In the genomic region with DNA sequence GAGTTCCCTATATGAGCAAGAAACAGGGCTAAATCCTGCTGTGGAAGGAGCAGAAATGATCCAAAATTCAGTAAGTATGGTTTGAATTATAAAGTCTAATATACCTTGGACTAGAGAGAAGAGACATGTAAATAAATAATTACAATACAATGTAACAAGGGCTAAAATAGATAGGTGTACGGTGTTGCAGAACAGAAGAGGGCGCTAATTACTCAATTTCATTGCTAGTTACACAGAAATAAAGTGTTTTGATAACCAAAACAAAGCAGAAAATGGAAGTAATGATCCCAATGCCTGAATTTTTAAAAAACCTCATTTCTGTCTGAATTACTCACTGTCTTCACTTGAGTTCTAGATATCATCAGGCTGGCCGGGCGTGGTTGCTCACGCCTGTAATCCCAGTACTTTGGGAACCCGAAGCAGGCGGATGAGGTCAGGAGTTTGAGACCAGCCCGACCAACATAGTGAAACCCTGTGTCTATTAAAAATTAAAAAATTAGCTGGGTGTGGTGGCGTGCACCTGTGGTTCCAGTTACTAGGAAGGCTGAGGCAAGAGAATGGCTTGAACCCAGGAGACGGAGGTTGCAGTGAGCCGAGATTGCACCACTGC, we compare ENCODE assay signal across 8 cellular contexts. TPM values are rescaled to one million over a fixed set of nuclear protein-coding genes. Genes with fewer than 3 reads are reported as not detected.
DNase-seq lines count a peak whose midpoint lies in the region; ATAC-seq and TF ChIP-seq lines count a peak whose summit lies in the region.

No MANE protein-coding gene starts in this region.

- H3K9me2 ChIP-seq in PC-3 (replicated peaks; ENCODE audit: low read length), result no peaks in the 10 kb centered on the region

- H3K9me3 ChIP-seq in PC-3 (ENCODE audit: low read length) (no peaks in the 10 kb centered on the region), upper lobe of left lung (no peaks in the 10 kb centered on the region)

- peak overlapping the region; percentile 28; the same call in 1 of the 2 replicates for H2AFZ ChIP-seq in PC-3 (ENCODE audit: low read length)

- H3K36me3 ChIP-seq in PC-3 (ENCODE audit: low read depth, low read length) (no peaks in the 10 kb centered on the region), upper lobe of left lung (no peaks in the 10 kb centered on the region)

- no peak for TF ChIP-seq EP300 in upper lobe of left lung (IDR thresholded peaks at IDR 0.05)

- no TSS peak for BruUV-seq in PC-3 (replicated peaks; lab: Mats Ljungman, UMichigan)

- TF ChIP-seq POLR2A in upper lobe of left lung (IDR thresholded peaks at IDR 0.05), result no peak

- H3K4me1 ChIP-seq in PC-3 (ENCODE audit: insufficient read depth, low read length) (peaks cover 13% of the 10 kb centered on the region), upper lobe of left lung (no peaks in the 10 kb centered on the region)

- intact Hi-C loops in PC-3 (cut with micrococcal nuclease), result loop anchor here (1.0 kb wide), 3 partner anchors 53 to 107 kb away; partner anchors contain the start of genes C3orf33 and SLC33A1

- POLR2A ChIA-PET in PC-3 (lab: Charles Lee; ENCODE audit: unreplicated experiment), result no interaction called here

- ATAC-seq in HG03378 (IDR thresholded peaks at IDR 0.05; ENCODE audit: unreplicated experiment) (peak; percentile 67), PC-3 (peak; percentile 37), upper lobe of left lung (ENCODE audit: low FRiP score in 2 of 2) (no peak)

- CTCF ChIA-PET in PC-3 (lab: Charles Lee), result no interaction called here

- H3K4me3 ChIP-seq in PC-3 (ENCODE audit: low read length), result no peak overlapping the region
- H3K4me3 ChIP-seq in fibroblast of villous mesenchyme (ENCODE audit: low read depth, low read length), result no peak overlapping the region
- H3K4me3 ChIP-seq in upper lobe of left lung, result no peak overlapping the region

- no peaks in the 10 kb centered on the region for H3K27me3 ChIP-seq in PC-3 (ENCODE audit: low read length)
- H3K27me3 ChIP-seq in upper lobe of left lung, result no peaks in the 10 kb centered on the region

- 76 to 82% methylated on average over 11 of the region's 11 CpGs for WGBS in upper lobe of left lung, 2 donors

- H3K79me2 ChIP-seq in PC-3 (ENCODE audit: low read length), result no peaks in the 10 kb centered on the region

- H3K27ac ChIP-seq in PC-3 (ENCODE audit: low read length), result no peak overlapping the region
- H3K27ac ChIP-seq in upper lobe of left lung, result no peak overlapping the region

- DNase-seq in ELR (ENCODE audit: low read depth), result peak; percentile 62
- peak; percentile 67 for DNase-seq in PC-3
- DNase-seq in fibroblast of villous mesenchyme (ENCODE audit: low read depth), result peak; percentile 53
- DNase-seq in NCI-H1930 (lab: John Stamatoyannopoulos, UW), result no peak
- no peak for DNase-seq in middle frontal gyrus (ENCODE audit: extremely low spot score, low spot score)
- no peak for DNase-seq in hypothalamus (lab: John Stamatoyannopoulos, UW)
- no peak for DNase-seq in upper lobe of left lung

- H4K20me1 ChIP-seq in PC-3 (ENCODE audit: low read length), result no peaks in the 10 kb centered on the region

- H3K9ac ChIP-seq in PC-3 (ENCODE audit: low read length), result no peak overlapping the region

- TF ChIP-seq CTCF in PC-3 (conservative IDR thresholded peaks at IDR 0.05; ENCODE audit: low read depth, low read length) (peak; percentile 84), fibroblast of villous mesenchyme (IDR thresholded peaks at IDR 0.05; ENCODE audit: insufficient read depth, low read depth, low read length) (peak; percentile 41), upper lobe of left lung (IDR thresholded peaks at IDR 0.05) (peak in 1 of 6 experiments; percentile 20)

- no peaks in the 10 kb centered on the region for H3F3A ChIP-seq in PC-3 (ENCODE audit: low read length, unreplicated experiment)

- no peak overlapping the region for H3K4me2 ChIP-seq in PC-3 (ENCODE audit: low read length)

RNA-seq across cellular contexts. Expression of gene PLCH1, which starts 8.3 kb away (rescaled TPM):
- total RNA-seq in PC-3 (2014; rRNA removed) (4.1 and 4.5 TPM in 2 replicates), fibroblast of villous mesenchyme (11.7 and 14.2 TPM in 2 replicates), upper lobe of left lung (10 to 100 TPM in 4 of 6 donors, 1 to 10 TPM in 2; 7.7 to 26.3 (median 13.6) TPM)

RNA-seq across cellular contexts. Expression of gene C3orf33, which starts 52.9 kb away (rescaled TPM):
- total RNA-seq in PC-3 (2014; rRNA removed) (3.5 and 3.6 TPM in 2 replicates), fibroblast of villous mesenchyme (4.5 and 7.8 TPM in 2 replicates), upper lobe of left lung (1 to 10 TPM; 2.1 to 4.3 (median 3.3) TPM)

Comparison
In these comparisons a context has a peak if more than half of its experiments do, and no peak if none do; other contexts are left out.
1. DNase-seq: peak in ELR (single experiment), PC-3 (single experiment) and fibroblast of villous mesenchyme (single experiment); none in NCI-H1930 (0 of 2), middle frontal gyrus (single experiment), hypothalamus (0 of 51) and upper lobe of left lung (0 of 2).
2. ATAC-seq: peak in HG03378 (single experiment) and PC-3 (single experiment); none in upper lobe of left lung (0 of 2).